Comparison of ENCODE assay signal across 8 cellular contexts in genomic region chr1:25796807-25797458, GRCh38. TPM values are rescaled to one million over a fixed set of nuclear protein-coding genes. Genes with fewer than 3 reads are reported as not detected.
DNase-seq lines count a peak whose midpoint lies in the region; ATAC-seq and TF ChIP-seq lines count a peak whose summit lies in the region.

No MANE protein-coding gene starts in this region.

- CTCF ChIA-PET in PC-9 (lab: Charles Lee): interaction anchor here (0.6 kb wide), 1 partner anchor 8 kb away, joined by 3 read pairs; no protein-coding TSS in a partner anchor

- H3K4me1 ChIP-seq in PC-9 (replicated peaks; ENCODE audit: insufficient read depth): no peaks in the 10 kb centered on the region
- peaks cover 24 to 58% (median 25%) of the 10 kb centered on the region in 3 donors for H3K4me1 ChIP-seq in esophagus squamous epithelium

- H3K4me3 ChIP-seq in PC-9 (no peak overlapping the region), esophagus squamous epithelium (no peak overlapping the region)

- H3K9me3 Mint-ChIP-seq in nephron progenitor cell: no peaks in the 10 kb centered on the region

- no peaks in the 10 kb centered on the region for H3K9me2 ChIP-seq in PC-9 (ENCODE audit: insufficient read depth)

- no peak overlapping the region for H2AFZ ChIP-seq in PC-9

- H3K27me3 ChIP-seq in PC-9 (ENCODE audit: insufficient read depth, low read depth) (no peaks in the 10 kb centered on the region), esophagus squamous epithelium (no peaks in the 10 kb centered on the region)

- H3K4me3 Mint-ChIP-seq in nephron progenitor cell: no peak overlapping the region

- no peak for TF ChIP-seq POLR2A in esophagus squamous epithelium (IDR thresholded peaks at IDR 0.05)

- H3F3A ChIP-seq in PC-9 (ENCODE audit: insufficient read depth, low read depth): no peaks in the 10 kb centered on the region

- no peaks in the 10 kb centered on the region for H3K79me2 ChIP-seq in PC-9 (ENCODE audit: low read depth)

- H3K36me3 ChIP-seq in PC-9 (ENCODE audit: low read depth) (no peaks in the 10 kb centered on the region), esophagus squamous epithelium (no peaks in the 10 kb centered on the region)

- intact Hi-C loops in PC-9 (cut with micrococcal nuclease; ENCODE audit: unreplicated experiment) (loop anchor here (2.0 to 10.0 kb wide), 5 partner anchors 92 to 292 kb away; no protein-coding TSS in a partner anchor), esophagus squamous epithelium (cut with DNase I) (loop anchor here (5.0 kb wide), 1 partner anchor 190 kb away; no protein-coding TSS in a partner anchor)

- TF ChIP-seq CTCF in PC-9 (conservative IDR thresholded peaks at IDR 0.05) (peak; percentile 77), esophagus squamous epithelium (IDR thresholded peaks at IDR 0.05) (peak; percentile 55 to 92 (median 88)), nephron progenitor cell (IDR thresholded peaks at IDR 0.05) (peak; percentile 85)

- H3K36me3 Mint-ChIP-seq in nephron progenitor cell (ENCODE audit: low read depth): no peaks in the 10 kb centered on the region

- no TSS peak for BruUV-seq in PC-9 (replicated peaks; lab: Mats Ljungman, UMichigan)

- H3K9me3 ChIP-seq in PC-9 (ENCODE audit: insufficient read depth, low read depth) (no peaks in the 10 kb centered on the region), esophagus squamous epithelium (no peaks in the 10 kb centered on the region)

- no peaks in the 10 kb centered on the region for H4K20me1 ChIP-seq in PC-9 (ENCODE audit: insufficient read depth)

- no peak overlapping the region for H3K4me2 ChIP-seq in PC-9

- H3K27ac ChIP-seq in PC-9 (no peak overlapping the region), esophagus squamous epithelium (peak overlapping the region; percentile 17 to 71 (median 60))

- POLR2A ChIA-PET in PC-9 (lab: Charles Lee; ENCODE audit: unreplicated experiment): no interaction called here

- 4 to 5% methylated on average over 14 to 19 of the region's 19 CpGs for WGBS in esophagus squamous epithelium, 2 donors

- H3K27ac Mint-ChIP-seq in nephron progenitor cell: no peak overlapping the region

- ATAC-seq in HG03095 (IDR thresholded peaks at IDR 0.05; ENCODE audit: unreplicated experiment): no peak

- peak; percentile 97 for DNase-seq in COLO668 (lab: John Stamatoyannopoulos, UW; ENCODE audit: unreplicated experiment)
- peak; percentile 84 to 90 for DNase-seq in Kasumi-1 (lab: John Stamatoyannopoulos, UW)
- DNase-seq in PC-9: peak in 1 of 2 experiments; percentile 75
- peak; percentile 89 for DNase-seq in activated T-cell treated with anti-CD3 and anti-CD28 coated beads, Interleukin-2, amount 50 U/mL, for 1 hour
- DNase-seq in esophagus squamous epithelium (lab: John Stamatoyannopoulos, UW): no peak
- peak; percentile 92 for DNase-seq in nephron progenitor cell
- peak; percentile 76 for DNase-seq in stimulated activated naive CD4-positive, alpha-beta T cell treated with Interleukin-2 at 50 U/mL for 16 hours (lab: John Stamatoyannopoulos, UW)

- H3K27me3 Mint-ChIP-seq in nephron progenitor cell (ENCODE audit: low read depth, poor library complexity): peaks cover 41% of the 10 kb centered on the region

- H3K4me1 Mint-ChIP-seq in nephron progenitor cell: peaks cover 56% of the 10 kb centered on the region

RNA-seq across cellular contexts. Expression of gene SELENON, which starts 3.1 kb away (rescaled TPM):
- total RNA-seq in PC-9 (2021) (39.0 and 44.3 TPM in 2 replicates), esophagus squamous epithelium (10 to 100 TPM; 19.7 to 34.5 (median 24.5) TPM)

RNA-seq across cellular contexts. Expression of gene MTFR1L, which starts 22.8 kb away (rescaled TPM):
- total RNA-seq in PC-9 (2021): 40.9 and 41.7 TPM in 2 replicates
- 10 to 100 TPM; 24.4 to 53.8 (median 28.3) TPM for total RNA-seq in esophagus squamous epithelium
